ENCODE assay signal across 1 cellular context in genomic region chr4:2514944-2515343, GRCh38.
A peak's percentile ranks its signal among the peaks of the same experiment; 100 is the strongest.
TF ChIP-seq lines count a peak whose summit lies in the region.

No MANE protein-coding gene starts in this region.

TF ChIP-seq in K562, 482 proteins besides CTCF, POLR2A, EP300 and RAD21:
- TF ChIP-seq POLR2G (IDR thresholded peaks at IDR 0.05; ENCODE audit: low read depth, low read length): peak; percentile 35; the same call in 1 of the 2 replicates
